In the genomic region with DNA sequence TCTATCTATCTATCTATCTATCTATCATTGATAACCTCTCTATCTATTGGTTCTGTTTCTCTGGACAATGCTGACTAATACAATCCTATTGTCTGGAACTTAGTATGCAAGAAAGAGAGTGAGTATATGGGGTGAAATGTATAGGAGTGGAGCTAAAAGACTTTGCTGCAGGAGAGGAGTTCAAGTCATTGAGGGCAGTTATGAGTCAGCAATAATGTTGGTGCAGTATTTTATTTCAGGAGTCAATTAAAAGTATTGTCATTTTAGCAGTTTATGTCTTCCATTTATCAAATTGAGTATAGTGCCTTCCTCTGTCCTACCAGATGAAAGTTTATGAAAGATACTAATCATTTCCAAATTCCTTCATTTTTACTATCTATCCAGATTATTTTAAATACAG, we compare ENCODE assay signal across 33 cellular contexts. TPM values are rescaled to one million over a fixed set of nuclear protein-coding genes. Genes with fewer than 3 reads are reported as not detected.
"Had no signal": no experiment of that assay in that cellular context is flagged by ENCODE, and none has a peak within 500 bp of the region (broad histone marks: within the 10 kb centered on the region; RNA-seq: fewer than 3 reads in every experiment).

No MANE protein-coding gene starts in this region.

- H3K9ac ChIP-seq: parathyroid adenoma had no signal

- H3K9me3 ChIP-seq: breast epithelium, gastroesophageal sphincter, psoas muscle, thyroid gland, upper lobe of right lung had no signal

- H3K4me1 Mint-ChIP-seq: activated naive CD4-positive, alpha-beta T cell treated with anti-CD3 and anti-CD28 coated beads, Interleukin-2, amount 50 U/mL, for 24 hours; central memory CD8-positive, alpha-beta T cell had no signal

- H3K36me3 ChIP-seq: breast epithelium, gastroesophageal sphincter, thyroid gland, upper lobe of right lung had no signal

- H2AFZ ChIP-seq: hepatocyte, parathyroid adenoma had no signal

- ATAC-seq: activated naive CD8-positive, alpha-beta T cell treated with anti-CD3 and anti-CD28 coated beads, Interleukin-2, amount 50 U/mL, for 24 hours; gastroesophageal sphincter; psoas muscle; stimulated activated memory B cell treated with anti-CD40 and anti-IgM and Interleukin-4, amounts not matched to agents 10 μg/mL and 1 μg/mL and 100 μg/mL, for 72 hours; stimulated activated naive CD8-positive, alpha-beta T cell treated with anti-CD3 and anti-CD28 coated beads, Interleukin-15, amount 100 ng/mL, for 72 hours; upper lobe of right lung had no signal

- H3K4me3 Mint-ChIP-seq: activated CD4-positive, alpha-beta memory T cell treated with anti-CD3 and anti-CD28 coated beads, Interleukin-2, amount 10 ng/mL, durations not matched to agents 7 days and 5 days; activated CD4-positive, alpha-beta T cell treated with anti-CD3 and anti-CD28 coated beads, Interleukin-2, amount 10 ng/mL, durations not matched to agents 7 days and 5 days; activated naive CD4-positive, alpha-beta T cell treated with anti-CD3 and anti-CD28 coated beads, Interleukin-2, amount 50 U/mL, for 24 hours; activated naive CD8-positive, alpha-beta T cell treated with anti-CD3 and anti-CD28 coated beads, Interleukin-2, amount 50 U/mL, for 24 hours; activated T-cell treated with anti-CD3 and anti-CD28 coated beads, Interleukin-2, amount 50 U/mL, for 24 hours; central memory CD8-positive, alpha-beta T cell; immature natural killer cell; mesothelial cell of epicardium; naive B cell; nephron progenitor cell; stimulated activated memory B cell treated with anti-CD40 and anti-IgM and Interleukin-4, amounts not matched to agents 10 μg/mL and 1 μg/mL and 100 μg/mL, for 72 hours; stimulated activated naive CD8-positive, alpha-beta T cell treated with anti-CD3 and anti-CD28 coated beads, Interleukin-15, amount 100 ng/mL, for 72 hours had no signal

- FAIRE-seq: colon, endometrium, kidney had no signal

- H3K36me3 Mint-ChIP-seq: activated naive CD4-positive, alpha-beta T cell treated with anti-CD3 and anti-CD28 coated beads, Interleukin-2, amount 50 U/mL, for 24 hours; mesothelial cell of epicardium; stimulated activated memory B cell treated with anti-CD40 and anti-IgM and Interleukin-4, amounts not matched to agents 10 μg/mL and 1 μg/mL and 100 μg/mL, for 72 hours had no signal

- H3K4me3 ChIP-seq: breast epithelium, gastroesophageal sphincter, hepatocyte, psoas muscle, smooth muscle cell, thyroid gland, upper lobe of right lung had no signal

- H3K27ac Mint-ChIP-seq: activated CD4-positive, alpha-beta memory T cell treated with anti-CD3 and anti-CD28 coated beads, Interleukin-2, amount 10 ng/mL, durations not matched to agents 7 days and 5 days; activated CD4-positive, alpha-beta T cell treated with anti-CD3 and anti-CD28 coated beads, Interleukin-2, amount 10 ng/mL, durations not matched to agents 7 days and 5 days; activated naive CD4-positive, alpha-beta T cell treated with anti-CD3 and anti-CD28 coated beads, Interleukin-2, amount 50 U/mL, for 24 hours; activated naive CD8-positive, alpha-beta T cell treated with anti-CD3 and anti-CD28 coated beads, Interleukin-2, amount 50 U/mL, for 24 hours; activated T-cell treated with anti-CD3 and anti-CD28 coated beads, Interleukin-2, amount 50 U/mL, for 24 hours; immature natural killer cell; mesothelial cell of epicardium; nephron progenitor cell; stimulated activated memory B cell treated with anti-CD40 and anti-IgM and Interleukin-4, amounts not matched to agents 10 μg/mL and 1 μg/mL and 100 μg/mL, for 72 hours; stimulated activated naive CD8-positive, alpha-beta T cell treated with anti-CD3 and anti-CD28 coated beads, Interleukin-15, amount 100 ng/mL, for 72 hours had no signal

- DNase-seq: activated CD4-positive, alpha-beta memory T cell treated with anti-CD3 and anti-CD28 coated beads, Interleukin-2, amount 10 ng/mL, durations not matched to agents 7 days and 5 days; activated CD4-positive, alpha-beta T cell treated with anti-CD3 and anti-CD28 coated beads, Interleukin-2, amount 10 ng/mL, durations not matched to agents 7 days and 5 days; activated CD4-positive, CD25-positive, alpha-beta regulatory T cell treated with anti-CD3 and anti-CD28 coated beads, Interleukin-2, amount 50 U/mL, for 72 hours; activated CD8-positive, alpha-beta memory T cell treated with anti-CD3 and anti-CD28 coated beads, Interleukin-2, amount 50 U/mL, for 48 hours; activated gamma-delta T cell treated with Interleukin-2 at 50 U/mL for 16 hours; activated naive CD8-positive, alpha-beta T cell treated with anti-CD3 and anti-CD28 coated beads, Interleukin-2, amount 50 U/mL, for 24 hours; activated T-cell treated with anti-CD3 and anti-CD28 coated beads, Interleukin-2, amount 50 U/mL, for 24 hours; amygdala; effector CD8-positive, alpha-beta T cell; immature natural killer cell; kidney; naive B cell; nephron progenitor cell; psoas muscle; stimulated activated CD4-positive, alpha-beta T cell treated with anti-CD3 and anti-CD28 coated beads, Interleukin-1b, Interleukin-23, amount 100 ng/mL, for 48 hours; stimulated activated CD4-positive, alpha-beta T cell treated with anti-CD3 and anti-CD28 coated beads, Interleukin-4, amount 100 ng/mL, for 4 hours; stimulated activated CD8-positive, alpha-beta memory T cell treated with anti-CD3 and anti-CD28 coated beads, Interleukin-4, amount 100 ng/mL, for 48 hours; stimulated activated naive CD8-positive, alpha-beta T cell treated with anti-CD3 and anti-CD28 coated beads, Interleukin-15, amount 100 ng/mL, for 72 hours; substantia nigra; T-helper 2 cell; thyroid gland; upper lobe of right lung had no signal

- H3K27ac ChIP-seq: breast epithelium, gastroesophageal sphincter, hepatocyte, parathyroid adenoma, psoas muscle, thyroid gland, upper lobe of right lung had no signal

- H3K4me1 ChIP-seq: parathyroid adenoma had no signal

- H3K4me2 ChIP-seq: hepatocyte, smooth muscle cell had no signal

- H3K27me3 Mint-ChIP-seq: activated CD4-positive, alpha-beta memory T cell treated with anti-CD3 and anti-CD28 coated beads, Interleukin-2, amount 10 ng/mL, durations not matched to agents 7 days and 5 days; activated CD4-positive, alpha-beta T cell treated with anti-CD3 and anti-CD28 coated beads, Interleukin-2, amount 10 ng/mL, durations not matched to agents 7 days and 5 days; activated naive CD4-positive, alpha-beta T cell treated with anti-CD3 and anti-CD28 coated beads, Interleukin-2, amount 50 U/mL, for 24 hours; activated naive CD8-positive, alpha-beta T cell treated with anti-CD3 and anti-CD28 coated beads, Interleukin-2, amount 50 U/mL, for 24 hours; activated T-cell treated with anti-CD3 and anti-CD28 coated beads, Interleukin-2, amount 50 U/mL, for 24 hours; naive B cell; stimulated activated memory B cell treated with anti-CD40 and anti-IgM and Interleukin-4, amounts not matched to agents 10 μg/mL and 1 μg/mL and 100 μg/mL, for 72 hours had no signal

- H3K27me3 ChIP-seq: breast epithelium, gastroesophageal sphincter, hepatocyte, thyroid gland, upper lobe of right lung had no signal

- H3K9me3 Mint-ChIP-seq: activated CD4-positive, alpha-beta memory T cell treated with anti-CD3 and anti-CD28 coated beads, Interleukin-2, amount 10 ng/mL, durations not matched to agents 7 days and 5 days; activated CD4-positive, alpha-beta T cell treated with anti-CD3 and anti-CD28 coated beads, Interleukin-2, amount 10 ng/mL, durations not matched to agents 7 days and 5 days; activated naive CD4-positive, alpha-beta T cell treated with anti-CD3 and anti-CD28 coated beads, Interleukin-2, amount 50 U/mL, for 24 hours; activated naive CD8-positive, alpha-beta T cell treated with anti-CD3 and anti-CD28 coated beads, Interleukin-2, amount 50 U/mL, for 24 hours; activated T-cell treated with anti-CD3 and anti-CD28 coated beads, Interleukin-2, amount 50 U/mL, for 24 hours; central memory CD8-positive, alpha-beta T cell; immature natural killer cell; mesothelial cell of epicardium; nephron progenitor cell; stimulated activated memory B cell treated with anti-CD40 and anti-IgM and Interleukin-4, amounts not matched to agents 10 μg/mL and 1 μg/mL and 100 μg/mL, for 72 hours; stimulated activated naive CD8-positive, alpha-beta T cell treated with anti-CD3 and anti-CD28 coated beads, Interleukin-15, amount 100 ng/mL, for 72 hours had no signal

- H3K79me2 ChIP-seq: hepatocyte, parathyroid adenoma had no signal

RNA-seq across cellular contexts. Expression of a gene that starts 55.8 kb away (rescaled TPM):
- total RNA-seq: hepatocyte had no signal
